In the genomic region with DNA sequence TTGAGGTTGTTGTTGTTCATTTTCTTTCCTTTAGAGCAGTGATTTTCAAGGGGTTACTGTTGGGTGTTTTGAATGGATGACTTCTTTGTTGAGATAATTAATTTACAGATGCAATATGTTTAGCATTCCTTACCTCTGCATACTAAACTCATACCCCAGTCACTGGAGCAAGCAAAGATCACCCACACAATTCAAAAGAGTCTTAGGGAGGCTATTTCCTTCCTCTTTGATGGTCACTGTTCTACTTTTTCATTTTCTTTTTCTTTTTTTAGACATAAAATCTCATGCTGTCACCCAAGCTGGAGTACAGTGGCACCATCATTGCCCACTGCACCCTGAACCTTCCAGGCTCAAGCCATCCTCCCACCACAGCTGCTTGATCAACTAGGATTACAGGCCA, we compare ENCODE assay signal across 8 cellular contexts.
A peak's percentile ranks its signal among the peaks of the same experiment; 100 is the strongest.
DNase-seq lines count a peak whose midpoint lies in the region; ATAC-seq and TF ChIP-seq lines count a peak whose summit lies in the region.
"Not testable (repeated sequence)": the region's sequence is repeated elsewhere in the genome, so short reads cannot be mapped to it uniquely, and the experiment has no call there.

No MANE protein-coding gene starts in this region.

- peak overlapping the region; percentile 29 for H3K4me3 Mint-ChIP-seq in T-helper 2 cell treated with Interferon-gamma antibody and Interleukin-4, amounts not matched to agents 5 μg/mL and 100 μg/mL, for 36 hours
- peak overlapping the region; percentile 40 for H3K4me3 Mint-ChIP-seq in activated T-helper 1 cell treated with anti-CD3 and anti-CD28 coated beads, Interleukin-12 subunit alpha, Interleukin-12 subunit beta, Interleukin-2, Interleukin-4 antibody, amounts not matched to agents 30 ng/mL and 10 ng/mL and 1 ng/mL, durations not matched to agents 14 hours and 24 hours and 36 hours
- peak overlapping the region; percentile 25 for H3K4me3 Mint-ChIP-seq in MCF 10A (ENCODE audit: unreplicated experiment)

- not testable (repeated sequence) for H3F3A ChIP-seq in MM.1S (ENCODE audit: insufficient read depth, low read length)

- H3K4me1 Mint-ChIP-seq in T-helper 2 cell treated with Interferon-gamma antibody and Interleukin-4, amounts not matched to agents 5 μg/mL and 100 μg/mL, for 36 hours (ENCODE audit: low read depth); activated T-helper 1 cell treated with anti-CD3 and anti-CD28 coated beads, Interleukin-12 subunit alpha, Interleukin-12 subunit beta, Interleukin-2, Interleukin-4 antibody, amounts not matched to agents 30 ng/mL and 10 ng/mL and 1 ng/mL, durations not matched to agents 14 hours and 24 hours and 36 hours (ENCODE audit: low read depth); MCF 10A (ENCODE audit: insufficient read depth, unreplicated experiment): not testable (repeated sequence)

- H3K4me1 ChIP-seq in ACC112 (ENCODE audit: control insufficient read depth, insufficient read depth, low read length, unreplicated experiment); MM.1S (ENCODE audit: low read length); RWPE2 (ENCODE audit: insufficient read depth, poor library complexity, severe bottlenecking): not testable (repeated sequence)

- H3K79me2 ChIP-seq in ACC112 (ENCODE audit: control insufficient read depth, insufficient read depth, low read length, unreplicated experiment); MM.1S (ENCODE audit: low read length): not testable (repeated sequence)

- CTCF ChIA-PET in MCF 10A (lab: Yijun Ruan, JAX): not testable (repeated sequence)

- peaks cover 10% of the 10 kb centered on the region for H3K9me3 Mint-ChIP-seq in T-helper 2 cell treated with Interferon-gamma antibody and Interleukin-4, amounts not matched to agents 5 μg/mL and 100 μg/mL, for 36 hours
- peaks cover 19% of the 10 kb centered on the region for H3K9me3 Mint-ChIP-seq in activated T-helper 1 cell treated with anti-CD3 and anti-CD28 coated beads, Interleukin-12 subunit alpha, Interleukin-12 subunit beta, Interleukin-2, Interleukin-4 antibody, amounts not matched to agents 30 ng/mL and 10 ng/mL and 1 ng/mL, durations not matched to agents 14 hours and 24 hours and 36 hours
- not testable (repeated sequence) for H3K9me3 Mint-ChIP-seq in MCF 10A (ENCODE audit: unreplicated experiment)

- ATAC-seq in GM18498 (IDR thresholded peaks at IDR 0.05; ENCODE audit: unreplicated experiment): peak; percentile 77
- peak; percentile 54 for ATAC-seq in HG03565 (IDR thresholded peaks at IDR 0.05; ENCODE audit: unreplicated experiment)
- ATAC-seq in RWPE2 (ENCODE audit: low read depth): peak; percentile 58; the same call in 2 of the 3 replicates

- not testable (repeated sequence) for H3K36me3 Mint-ChIP-seq in T-helper 2 cell treated with Interferon-gamma antibody and Interleukin-4, amounts not matched to agents 5 μg/mL and 100 μg/mL, for 36 hours (ENCODE audit: low read depth); activated T-helper 1 cell treated with anti-CD3 and anti-CD28 coated beads, Interleukin-12 subunit alpha, Interleukin-12 subunit beta, Interleukin-2, Interleukin-4 antibody, amounts not matched to agents 30 ng/mL and 10 ng/mL and 1 ng/mL, durations not matched to agents 14 hours and 24 hours and 36 hours (ENCODE audit: low read depth); MCF 10A (ENCODE audit: insufficient read depth, unreplicated experiment)

- DNase-seq in MM.1S: peak; percentile 24
- not testable (repeated sequence) for DNase-seq in RWPE2 (ENCODE audit: low spot score); T-helper 2 cell treated with Interferon-gamma antibody and Interleukin-4, amounts not matched to agents 5 μg/mL and 100 μg/mL, for 36 hours (ENCODE audit: low spot score); activated T-helper 1 cell treated with anti-CD3 and anti-CD28 coated beads, Interleukin-12 subunit alpha, Interleukin-12 subunit beta, Interleukin-2, Interleukin-4 antibody, amounts not matched to agents 30 ng/mL and 10 ng/mL and 1 ng/mL, durations not matched to agents 14 hours and 24 hours and 36 hours (ENCODE audit: low spot score); MCF 10A (ENCODE audit: unreplicated experiment)

- H3K27ac Mint-ChIP-seq in T-helper 2 cell treated with Interferon-gamma antibody and Interleukin-4, amounts not matched to agents 5 μg/mL and 100 μg/mL, for 36 hours; activated T-helper 1 cell treated with anti-CD3 and anti-CD28 coated beads, Interleukin-12 subunit alpha, Interleukin-12 subunit beta, Interleukin-2, Interleukin-4 antibody, amounts not matched to agents 30 ng/mL and 10 ng/mL and 1 ng/mL, durations not matched to agents 14 hours and 24 hours and 36 hours: not testable (repeated sequence)
- H3K27ac Mint-ChIP-seq in MCF 10A (ENCODE audit: low read depth, unreplicated experiment): peak overlapping the region; percentile 27

- intact Hi-C loops in activated T-helper 1 cell treated with anti-CD3 and anti-CD28 coated beads, Interleukin-12 subunit alpha, Interleukin-12 subunit beta, Interleukin-2, Interleukin-4 antibody, amounts not matched to agents 30 ng/mL and 10 ng/mL and 1 ng/mL, durations not matched to agents 14 hours and 24 hours and 36 hours (cut with micrococcal nuclease); MCF 10A (cut with micrococcal nuclease): not testable (repeated sequence)

- H3K27me3 ChIP-seq in ACC112 (ENCODE audit: insufficient read depth, low read length); MM.1S (replicated peaks; ENCODE audit: insufficient read depth, low read length); RWPE2 (ENCODE audit: insufficient read depth, poor library complexity, severe bottlenecking): not testable (repeated sequence)

- H3K9me3 ChIP-seq in MM.1S (replicated peaks; ENCODE audit: insufficient read depth, low read length); RWPE2 (ENCODE audit: severe bottlenecking): not testable (repeated sequence)

- TF ChIP-seq CTCF in MM.1S (IDR thresholded peaks at IDR 0.05; ENCODE audit: low read length); RWPE2 (IDR thresholded peaks at IDR 0.05; ENCODE audit: poor library complexity, severe bottlenecking); MCF 10A (IDR thresholded peaks at IDR 0.05; ENCODE audit: unreplicated experiment): not testable (repeated sequence)

- H3K9ac ChIP-seq in MM.1S (ENCODE audit: low read length): not testable (repeated sequence)

- H3K4me2 ChIP-seq in MM.1S (ENCODE audit: low read depth, low read length): peak overlapping the region; percentile 18; the same call in 1 of the 2 replicates

- BruUV-seq in MCF 10A (replicated peaks; lab: Mats Ljungman, UMichigan): not testable (repeated sequence)

- POLR2A ChIA-PET in MCF 10A (lab: Yijun Ruan, JAX): interaction anchor here (0.9 kb wide), 1 partner anchor 13 kb away, joined by 3 read pairs; no protein-coding TSS in a partner anchor

- H3K27ac ChIP-seq in ACC112 (ENCODE audit: low read depth, low read length); RWPE2 (ENCODE audit: poor library complexity, severe bottlenecking): not testable (repeated sequence)
- peak overlapping the region; percentile 39; the same call in 1 of the 2 replicates for H3K27ac ChIP-seq in MM.1S (ENCODE audit: low read length)

- H3K9me2 ChIP-seq in MM.1S (replicated peaks; ENCODE audit: insufficient read depth, low read length): not testable (repeated sequence)

- H2AFZ ChIP-seq in ACC112 (ENCODE audit: low read length, unreplicated experiment): peak overlapping the region; percentile 50
- H2AFZ ChIP-seq in MM.1S (ENCODE audit: low read length): not testable (repeated sequence)

- not testable (repeated sequence) for H3K36me3 ChIP-seq in ACC112 (ENCODE audit: insufficient read depth, low read length); MM.1S (replicated peaks; ENCODE audit: insufficient read depth, low read length); RWPE2 (ENCODE audit: low read depth)

- H3K27me3 Mint-ChIP-seq in T-helper 2 cell treated with Interferon-gamma antibody and Interleukin-4, amounts not matched to agents 5 μg/mL and 100 μg/mL, for 36 hours (ENCODE audit: low read depth); activated T-helper 1 cell treated with anti-CD3 and anti-CD28 coated beads, Interleukin-12 subunit alpha, Interleukin-12 subunit beta, Interleukin-2, Interleukin-4 antibody, amounts not matched to agents 30 ng/mL and 10 ng/mL and 1 ng/mL, durations not matched to agents 14 hours and 24 hours and 36 hours (ENCODE audit: insufficient read depth); MCF 10A (ENCODE audit: insufficient read depth, unreplicated experiment): not testable (repeated sequence)

- not testable (repeated sequence) for H4K20me1 ChIP-seq in MM.1S (ENCODE audit: insufficient read depth, low read length)

- H3K4me3 ChIP-seq in ACC112 (ENCODE audit: low read depth, low read length): peak overlapping the region; percentile 49
- H3K4me3 ChIP-seq in MM.1S (ENCODE audit: low read length); RWPE2 (ENCODE audit: severe bottlenecking): not testable (repeated sequence)
